9 cellular contexts compared by ENCODE assay signal in genomic region chr15:22813844-22814243, GRCh38.
"Had no signal": no experiment of that assay in that cellular context is flagged by ENCODE, and none has a peak within 500 bp of the region (broad histone marks: within the 10 kb centered on the region; RNA-seq: fewer than 3 reads in every experiment).

No MANE protein-coding gene starts in this region.

- H3K4me3 ChIP-seq: GM23248, HAP-1 had no signal

- H3K27ac Mint-ChIP-seq: HFFc6 had no signal

- H3K4me1 ChIP-seq: HAP-1 had no signal

- DNase-seq: GM23248, GOT3, H7, HFFc6 had no signal

- H2AFZ ChIP-seq: GM23248 had no signal

- H3K4me3 Mint-ChIP-seq: HFFc6, IgD-negative memory B cell had no signal

- H3K9ac ChIP-seq: GM23248 had no signal

- H3K9me3 Mint-ChIP-seq: HFFc6, IgD-negative memory B cell had no signal

- H3K27ac ChIP-seq: GM23248, HL-60 had no signal

- H3K9me3 ChIP-seq: HAP-1 had no signal

- FAIRE-seq: HepG2 had no signal

- ATAC-seq: HCT116, HepG2 had no signal

- H3K27me3 Mint-ChIP-seq: IgD-negative memory B cell had no signal
